In the genomic region with DNA sequence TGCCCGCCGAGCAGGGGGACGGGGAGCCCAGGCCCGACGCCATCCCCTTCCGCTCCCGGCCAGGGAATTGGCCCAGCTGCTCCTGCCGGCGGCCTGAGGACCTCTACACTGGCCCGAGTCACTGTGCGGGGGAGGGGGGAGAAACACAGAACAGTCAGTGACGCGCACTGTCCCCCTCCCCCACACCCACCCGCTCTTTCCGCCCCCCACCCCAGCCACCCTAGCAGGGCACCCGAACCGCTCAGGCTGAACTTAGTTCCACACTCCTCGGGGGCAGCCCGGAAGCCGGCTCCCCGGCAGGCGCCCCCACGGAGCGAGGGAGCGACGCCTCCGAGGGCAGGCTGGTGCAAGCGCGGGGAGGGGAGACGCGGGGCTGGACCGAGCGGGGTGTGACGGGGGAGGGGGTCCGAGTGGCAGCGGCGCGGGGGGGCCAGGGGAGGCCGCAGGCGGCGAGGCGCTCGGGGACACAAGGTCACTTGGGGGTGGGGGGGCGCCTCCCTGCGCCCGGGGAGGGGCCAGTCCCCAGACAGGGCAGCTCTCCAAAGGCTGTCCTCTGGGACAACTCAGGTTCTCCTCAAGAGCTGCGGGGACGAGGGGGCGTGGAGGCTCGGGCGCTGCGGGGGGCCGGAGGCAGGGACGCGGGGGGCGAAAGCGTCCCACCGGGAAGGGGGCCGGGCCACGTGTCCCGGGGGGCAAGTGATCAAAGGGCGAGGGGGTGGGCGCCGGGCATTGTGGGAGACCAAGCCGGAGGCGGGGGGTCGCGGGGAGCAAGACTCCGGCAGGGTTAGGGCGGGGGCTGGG, we compare ENCODE assay signal across 8 cellular contexts. TPM values are rescaled to one million over a fixed set of nuclear protein-coding genes. Genes with fewer than 3 reads are reported as not detected.
DNase-seq lines count a peak whose midpoint lies in the region; TF ChIP-seq lines count a peak whose summit lies in the region.

No MANE protein-coding gene starts in this region.

- POLR2A ChIA-PET in BJ (lab: Charles Lee), result interaction anchor here (0.6 to 0.7 kb wide), 2 partner anchors 83 to 280 kb away, joined by 4 to 17 read pairs; a partner anchor contains a TSS

- no peaks in the 10 kb centered on the region for H3K27me3 ChIP-seq in BJ (ENCODE audit: control insufficient read depth, insufficient read depth, low read length)

- CTCF ChIA-PET in BJ (lab: Yijun Ruan, JAX), result interaction anchor here (1.2 kb wide), 1 partner anchor 14 kb away, joined by 3 read pairs; no protein-coding TSS in a partner anchor

- no peak for TF ChIP-seq CTCF in BJ (IDR thresholded peaks at IDR 0.05; ENCODE audit: insufficient read depth, low read depth, low read length)
- TF ChIP-seq CTCF in WI38 (IDR thresholded peaks at IDR 0.05; ENCODE audit: low read depth, low read length), result no peak
- TF ChIP-seq CTCF in cardiac fibroblast (IDR thresholded peaks at IDR 0.05; ENCODE audit: low read depth, low read length), result no peak

- H3K4me3 ChIP-seq in BJ (ENCODE audit: low read depth, low read length), result peak overlapping the region; percentile 98
- H3K4me3 ChIP-seq in WI38 (ENCODE audit: low read depth, low read length), result peak overlapping the region; percentile 66
- H3K4me3 ChIP-seq in cardiac fibroblast (replicated peaks in 1 of 2; ENCODE audit: low read depth in 2 of 2, low read length in 2 of 2), result peak overlapping the region; percentile 80 to 81

- DNase-seq in BJ (ENCODE audit: low read depth) (no peak), HK-2 (ENCODE audit: unreplicated experiment) (peak; percentile 70), cardiac fibroblast (ENCODE audit: low read depth in 2 of 2) (peak; percentile 29 to 55), kidney glomerular epithelial cell (lab: John Stamatoyannopoulos, UW) (peak; percentile 17), NCI-H510A (lab: John Stamatoyannopoulos, UW) (no peak), COR-L47 (lab: John Stamatoyannopoulos, UW) (no peak)
- peak; percentile 78 for DNase-seq in stimulated activated CD4-positive, alpha-beta T cell treated with anti-CD3 and anti-CD28 coated beads, Interleukin-15, amount 100 ng/mL, for 24 hours

- peaks cover 14% of the 10 kb centered on the region for H3K36me3 ChIP-seq in BJ (ENCODE audit: control insufficient read depth, insufficient read depth, low read length)

RNA-seq across cellular contexts. Expression of a gene that starts 0.6 kb away (rescaled TPM):
- 69.8 and 87.6 TPM in 2 replicates for polyA plus RNA-seq in BJ (2011; rRNA removed)
- polyA minus RNA-seq in BJ (2011; rRNA and poly(A)+ RNA removed), result 217 and 222 TPM in 2 replicates

RNA-seq across cellular contexts. Expression of a gene that starts 29.2 kb away (rescaled TPM):
- polyA plus RNA-seq in BJ (2011; rRNA removed), result 0.05 TPM in 1 of 2 replicates, not detected in the other
- polyA minus RNA-seq in BJ (2011; rRNA and poly(A)+ RNA removed), result not detected in 2 replicates

RNA-seq across cellular contexts. Expression of a gene that starts 38.4 kb away (rescaled TPM):
- 28.4 and 32.6 TPM in 2 replicates for polyA plus RNA-seq in BJ (2011; rRNA removed)
- polyA minus RNA-seq in BJ (2011; rRNA and poly(A)+ RNA removed), result 18.1 and 37.2 TPM in 2 replicates

RNA-seq across cellular contexts. Expression of a gene that starts 40.7 kb away (rescaled TPM):
- polyA plus RNA-seq in BJ (2011; rRNA removed), result 0.17 and 0.40 TPM in 2 replicates
- 0.52 TPM in 1 of 2 replicates, not detected in the other for polyA minus RNA-seq in BJ (2011; rRNA and poly(A)+ RNA removed)

RNA-seq across cellular contexts. Expression of a gene that starts 50.7 kb away (rescaled TPM):
- 19.6 and 31.9 TPM in 2 replicates for polyA plus RNA-seq in BJ (2011; rRNA removed)
- polyA minus RNA-seq in BJ (2011; rRNA and poly(A)+ RNA removed), result 9.4 and 12.9 TPM in 2 replicates

Comparison
In these comparisons a context has a peak if more than half of its experiments do, and no peak if none do; other contexts are left out.
1. DNase-seq: peak in HK-2 (single experiment), cardiac fibroblast (2 of 2), kidney glomerular epithelial cell (single experiment) and stimulated activated CD4-positive, alpha-beta T cell treated with anti-CD3 and anti-CD28 coated beads, Interleukin-15, amount 100 ng/mL, for 24 hours (single experiment); none in BJ (single experiment), NCI-H510A (single experiment) and COR-L47 (single experiment).
2. Peak in every context shown above with its lines, with median percentiles within 50 percentile points of each other: H3K4me3 ChIP-seq.